Comparison of ENCODE assay signal across 10 cellular contexts in genomic region chr5:141431286-141431685, GRCh38. TPM values are rescaled to one million over a fixed set of nuclear protein-coding genes. Genes with fewer than 3 reads are reported as not detected.
A peak's percentile ranks its signal among the peaks of the same experiment; 100 is the strongest.
DNase-seq lines count a peak whose midpoint lies in the region; ATAC-seq and TF ChIP-seq lines count a peak whose summit lies in the region.
"Had no signal": no experiment of that assay in that cellular context is flagged by ENCODE, and none has a peak within 500 bp of the region (broad histone marks: within the 10 kb centered on the region; RNA-seq: fewer than 3 reads in every experiment).

No MANE protein-coding gene starts in this region.

- in situ Hi-C loops in mammary epithelial cell (cut with MboI; ENCODE audit: low sequenced_read_pairs in 2 of 2), result no loop called here

- no peak overlapping the region for H3K9ac ChIP-seq in mammary epithelial cell (ENCODE audit: insufficient read depth, low read length)

- TF ChIP-seq POLR2A in uterus (IDR thresholded peaks at IDR 0.05), result no peak

- WGBS in mammary epithelial cell (ENCODE audit: low coverage, missing lambda C conversion rate), result 48% methylated on average over 15 of the region's 37 CpGs

- ATAC-seq in HG02623 (IDR thresholded peaks at IDR 0.05; ENCODE audit: unreplicated experiment) (peak; percentile 43), GM19023 (IDR thresholded peaks at IDR 0.05; ENCODE audit: unreplicated experiment) (no peak)

- peaks cover 39% of the 10 kb centered on the region for H3K9me3 ChIP-seq in mammary epithelial cell (replicated peaks; ENCODE audit: insufficient read depth, low read length)
- peaks cover 2% of the 10 kb centered on the region for H3K9me3 ChIP-seq in osteoblast (ENCODE audit: low read depth, low read length)
- H3K9me3 ChIP-seq in uterus, result peaks cover 0 to 98% of the 10 kb centered on the region in 2 donors

- H2AFZ ChIP-seq in mammary epithelial cell (ENCODE audit: low read depth, low read length) (peak overlapping the region; percentile 83), osteoblast (ENCODE audit: low read length) (peak overlapping the region; percentile 59)

- H3K27ac ChIP-seq in mammary epithelial cell (ENCODE audit: insufficient read depth, low read depth, low read length) (no peak overlapping the region), osteoblast (ENCODE audit: low read depth, low read length) (peak overlapping the region; percentile 46), uterus (no peak overlapping the region)

- H3K36me3 ChIP-seq in mammary epithelial cell (ENCODE audit: insufficient read depth, low read length) (no peaks in the 10 kb centered on the region), osteoblast (ENCODE audit: insufficient read depth, low read length) (peaks cover 3% of the 10 kb centered on the region), uterus (no peaks in the 10 kb centered on the region)

- H3K4me2 ChIP-seq in mammary epithelial cell (ENCODE audit: insufficient read depth, low read depth, low read length) (peak overlapping the region; percentile 40), osteoblast (ENCODE audit: insufficient read depth, low read length) (peak overlapping the region; percentile 75)

- dilution Hi-C loops in mammary epithelial cell (cut with HindIII; ENCODE audit: low sequenced_read_pairs), result no loop called here

- TF ChIP-seq CTCF in GM12864 (IDR thresholded peaks at IDR 0.05; ENCODE audit: low read depth, low read length, missing control alignments), result no peak
- no peak for TF ChIP-seq CTCF in mammary epithelial cell (conservative IDR thresholded peaks at IDR 0.05 in 1 of 2, IDR thresholded peaks at IDR 0.05 in 1 of 2; ENCODE audit: extremely low read depth in 1 of 2, insufficient read depth in 1 of 2, low read depth in 1 of 2, low read length in 2 of 2)
- TF ChIP-seq CTCF in osteoblast (IDR thresholded peaks at IDR 0.05; ENCODE audit: extremely low read depth, low read depth, low read length), result no peak
- no peak for TF ChIP-seq CTCF in uterus (IDR thresholded peaks at IDR 0.05)

- CTCF ChIA-PET in mammary epithelial cell (lab: Charles Lee; ENCODE audit: low non-redundant PET), result interaction anchor here (1.0 kb wide), 1 partner anchor 44 kb away, joined by 5 read pairs; the partner anchor contains the start of gene PCDHGC3

- H3K4me3 ChIP-seq in GM12864 (ENCODE audit: low read depth, low read length) (peak overlapping the region; percentile 64), mammary epithelial cell (replicated peaks in 1 of 3; ENCODE audit: insufficient read depth in 1 of 3, low read depth in 2 of 3, low read length in 3 of 3) (peak overlapping the region in 1 of 3 experiments; percentile 3), osteoblast (ENCODE audit: insufficient read depth, low read length) (peak overlapping the region; percentile 65), uterus (peak overlapping the region in 1 of 2 donors; percentile 19)

- H3K4me1 ChIP-seq in mammary epithelial cell (ENCODE audit: insufficient read depth, low read length) (no peaks in the 10 kb centered on the region), osteoblast (ENCODE audit: insufficient read depth, low read length) (peaks cover 7% of the 10 kb centered on the region), uterus (no peaks in the 10 kb centered on the region)

- H3K27me3 ChIP-seq in mammary epithelial cell (ENCODE audit: insufficient read depth, low read length) (no peaks in the 10 kb centered on the region), osteoblast (ENCODE audit: insufficient read depth, low read length) (no peaks in the 10 kb centered on the region), uterus (no peaks in the 10 kb centered on the region)

- DNase-seq in GM12864 (ENCODE audit: low read depth), result no peak
- no peak for DNase-seq in mammary epithelial cell
- DNase-seq in osteoblast (ENCODE audit: insufficient read length, low spot score, missing footprints), result no peak
- DNase-seq in uterus, result no peak
- no peak for DNase-seq in dedifferentiated amniotic fluid mesenchymal stem cell (ENCODE audit: extremely low spot score)
- DNase-seq in kidney glomerular epithelial cell (lab: John Stamatoyannopoulos, UW), result no peak
- DNase-seq: endodermal cell, occipital lobe had no signal

- intact Hi-C loops in mammary epithelial cell (cut with micrococcal nuclease) (no loop called here), uterus (cut with DNase I; ENCODE audit: low total_unique reads) (no loop called here)

- H3K79me2 ChIP-seq in mammary epithelial cell (ENCODE audit: insufficient read depth, low read length), result no peaks in the 10 kb centered on the region
- peaks cover 44% of the 10 kb centered on the region for H3K79me2 ChIP-seq in osteoblast (ENCODE audit: insufficient read depth, low read length)

- H4K20me1 ChIP-seq in mammary epithelial cell (ENCODE audit: insufficient read depth, low read length), result no peaks in the 10 kb centered on the region
- H4K20me1 ChIP-seq in osteoblast (ENCODE audit: insufficient read depth, low read length), result no peaks in the 10 kb centered on the region

- no TSS peak for BruUV-seq in mammary epithelial cell (replicated peaks; lab: Mats Ljungman, UMichigan)

RNA-seq across cellular contexts. Expression of gene PCDHGA12, which starts 1.0 kb away (rescaled TPM):
- total RNA-seq in mammary epithelial cell, result 10 to 100 TPM in 1 of 2 donors, 1 to 10 TPM in 1; 3.2 to 24.5 TPM
- 1.1 TPM for polyA plus RNA-seq in mammary epithelial cell
- polyA minus RNA-seq in mammary epithelial cell, result 0.62 TPM
- 20.6 and 33.6 TPM in 2 replicates for total RNA-seq in osteoblast
- total RNA-seq in uterus, result 10 to 100 TPM in 3 of 4 donors, 1 to 10 TPM in 1; 2.9 to 22.0 (median 14.5) TPM

RNA-seq across cellular contexts. Expression of gene PCDHGA11, which starts 10.4 kb away (rescaled TPM):
- total RNA-seq in mammary epithelial cell, result 1 to 10 TPM; 1.2 to 8.5 TPM
- polyA plus RNA-seq in mammary epithelial cell, result 0.12 TPM
- polyA minus RNA-seq in mammary epithelial cell, result not detected
- total RNA-seq in osteoblast, result 12.3 and 16.5 TPM in 2 replicates
- total RNA-seq in uterus, result 10 to 100 TPM in 3 of 4 donors, 1 to 10 TPM in 1; 9.4 to 13.2 (median 12.0) TPM

RNA-seq across cellular contexts. Expression of gene PCDHGB7, which starts 13.8 kb away (rescaled TPM):
- total RNA-seq in mammary epithelial cell (1 to 10 TPM; 2.9 to 6.2 TPM), osteoblast (18.5 and 19.2 TPM in 2 replicates), uterus (10 to 100 TPM in 3 of 4 donors, 1 to 10 TPM in 1; 7.1 to 27.6 (median 18.1) TPM)
- polyA plus RNA-seq in mammary epithelial cell, result 0.65 TPM
- polyA minus RNA-seq in mammary epithelial cell, result not detected

RNA-seq across cellular contexts. Expression of gene PCDHGA10, which starts 18.5 kb away (rescaled TPM):
- total RNA-seq in mammary epithelial cell (1 to 10 TPM; 7.8 to 7.9 TPM), osteoblast (23.2 and 24.8 TPM in 2 replicates), uterus (10 to 100 TPM in 1 of 4 donors, 1 to 10 TPM in 3; 2.4 to 11.2 (median 6.6) TPM)
- polyA plus RNA-seq in mammary epithelial cell, result 0.03 TPM
- 0.16 TPM for polyA minus RNA-seq in mammary epithelial cell

RNA-seq across cellular contexts. Expression of gene PCDHGB6, which starts 23.5 kb away (rescaled TPM):
- total RNA-seq in mammary epithelial cell, result 1 to 10 TPM; 1.2 to 3.7 TPM
- polyA plus RNA-seq in mammary epithelial cell, result 0.11 TPM
- 4.2 TPM for polyA minus RNA-seq in mammary epithelial cell
- 6.2 and 8.0 TPM in 2 replicates for total RNA-seq in osteoblast
- 10 to 100 TPM in 2 of 4 donors, 1 to 10 TPM in 2; 3.1 to 21.1 (median 11.5) TPM for total RNA-seq in uterus
